ENCODE assay signal across 1 cellular context in genomic region chr13:57629821-57630235, GRCh38.
TF ChIP-seq lines count a peak whose summit lies in the region.

No MANE protein-coding gene starts in this region.

TF ChIP-seq in H1, 55 proteins besides CTCF, POLR2A, EP300 and RAD21 (continued from another document):
- peak; percentile 90 for TF ChIP-seq SP1 (IDR thresholded peaks at IDR 0.05; ENCODE audit: low read depth, low read length)
- no peak for TF ChIP-seq BCL11A (IDR thresholded peaks at IDR 0.05; ENCODE audit: low read depth in 2 of 2, low read length in 2 of 2)
- peak; percentile 33; the same call in 1 of the 2 replicates for TF ChIP-seq CREB1 (IDR thresholded peaks at IDR 0.05)
